ENCODE assay signal across 17 cellular contexts in genomic region chr16:24164402-24164801, GRCh38.
DNase-seq lines count a peak whose midpoint lies in the region; FAIRE-seq and TF ChIP-seq lines count a peak whose summit lies in the region.
"Had no signal": no experiment of that assay in that cellular context is flagged by ENCODE, and none has a peak within 500 bp of the region (broad histone marks: within the 10 kb centered on the region; RNA-seq: fewer than 3 reads in every experiment).

No MANE protein-coding gene starts in this region.

- H3K79me1 ChIP-seq in H9 (ENCODE audit: insufficient read depth, low read depth, low read length, poor library complexity, severe bottlenecking) (no peaks in the 10 kb centered on the region), H1 (ENCODE audit: low read depth, low read length) (no peaks in the 10 kb centered on the region)

- H3K4me1 ChIP-seq in H9 (ENCODE audit: insufficient read depth, low read length) (peaks cover 13% of the 10 kb centered on the region; the same call in 1 of the 2 replicates), H1 (replicated peaks in 1 of 4; ENCODE audit: control insufficient read depth in 3 of 4, insufficient read depth in 4 of 4, low read length in 3 of 4) (peaks cover 3 to 10% (median 6%) of the 10 kb centered on the region in 4 experiments; a peak in 4 of 7 replicates)

- H4K91ac ChIP-seq in H9 (ENCODE audit: insufficient read length, low read depth, low read length) (no peak overlapping the region), H1 (replicated peaks; ENCODE audit: insufficient read length, low read length) (no peak overlapping the region)

- H3K36me3 ChIP-seq in H1 (ENCODE audit: control insufficient read depth in 2 of 4, insufficient read depth in 4 of 4, low read length in 3 of 4): no peaks in the 10 kb centered on the region

- H3K23ac ChIP-seq in H9 (ENCODE audit: insufficient read length, low read depth, low read length) (no peak overlapping the region), H1 (ENCODE audit: insufficient read length) (no peak overlapping the region)

- H3K27me3 ChIP-seq in H9 (ENCODE audit: insufficient read depth, low read length): no peaks in the 10 kb centered on the region
- no peaks in the 10 kb centered on the region for H3K27me3 ChIP-seq in H1 (replicated peaks in 1 of 4; ENCODE audit: control insufficient read depth in 3 of 4, extremely low read depth in 1 of 4, insufficient read depth in 3 of 4, low read length in 3 of 4)
- H3K27me3 ChIP-seq: BLaER1 treated with 17β-estradiol and CSF1 and Interleukin-3, amounts not matched to agents 10 nM and 100 nM had no signal

- H3K4me1 Mint-ChIP-seq in H9: peaks cover 20 to 23% of the 10 kb centered on the region in 2 experiments

- TF ChIP-seq RAD21 in H1 (IDR thresholded peaks at IDR 0.05 in 1 of 2, conservative IDR thresholded peaks at IDR 0.05 in 1 of 2; ENCODE audit: low read depth in 2 of 2, low read length in 2 of 2): no peak

- no peaks in the 10 kb centered on the region for H4K20me1 ChIP-seq in H9 (ENCODE audit: control insufficient read depth, insufficient read depth, insufficient read length)
- H4K20me1 ChIP-seq in H1 (replicated peaks in 1 of 2; ENCODE audit: control insufficient read depth in 1 of 2, insufficient read depth in 2 of 2, low read length in 2 of 2): no peaks in the 10 kb centered on the region

- H2AK5ac ChIP-seq in H9 (ENCODE audit: insufficient read length, low read length) (no peak overlapping the region), H1 (ENCODE audit: low read depth, low read length) (no peak overlapping the region)

- no peak overlapping the region for H3K56ac ChIP-seq in H9 (ENCODE audit: insufficient read length, low read depth, low read length)
- no peak overlapping the region for H3K56ac ChIP-seq in H1 (replicated peaks; ENCODE audit: insufficient read length, low read depth, low read length)

- H3K9ac ChIP-seq in H9 (ENCODE audit: extremely low read depth, insufficient read length, low read length) (no peak overlapping the region), H1 (replicated peaks in 1 of 4; ENCODE audit: extremely low read depth in 1 of 4, low read depth in 3 of 4, low read length in 3 of 4) (no peak overlapping the region)
- H3K9ac ChIP-seq: BLaER1 treated with 17β-estradiol and CSF1 and Interleukin-3, amounts not matched to agents 10 nM and 100 nM; GM23248 had no signal

- H2AFZ ChIP-seq in H9 (ENCODE audit: low read length): no peak overlapping the region
- H2AFZ ChIP-seq in H1 (ENCODE audit: low read length): no peak overlapping the region
- H2AFZ ChIP-seq: GM23248 had no signal

- no peak overlapping the region for H2BK12ac ChIP-seq in H9 (ENCODE audit: insufficient read length, low read depth, low read length)
- no peak overlapping the region for H2BK12ac ChIP-seq in H1 (ENCODE audit: low read depth, low read length)

- H4K8ac ChIP-seq in H9 (replicated peaks; ENCODE audit: insufficient read length, low read depth, low read length): no peak overlapping the region
- no peak overlapping the region for H4K8ac ChIP-seq in H1 (ENCODE audit: extremely low read depth, insufficient read depth, low read length)

- H3K27ac ChIP-seq in H9 (ENCODE audit: insufficient read length, low read depth, low read length): no peak overlapping the region
- no peak overlapping the region for H3K27ac ChIP-seq in H1 (ENCODE audit: low read depth, low read length)
- H3K27ac ChIP-seq: BLaER1 treated with 17β-estradiol and CSF1 and Interleukin-3, amounts not matched to agents 10 nM and 100 nM; GM23248 had no signal

- H3K9me3 Mint-ChIP-seq in H9: no peaks in the 10 kb centered on the region
- H3K9me3 Mint-ChIP-seq: CD8-positive, alpha-beta T cell had no signal

- no peak overlapping the region for H2BK5ac ChIP-seq in H9 (ENCODE audit: insufficient read length, low read length)
- no peak overlapping the region for H2BK5ac ChIP-seq in H1 (ENCODE audit: low read depth, low read length)

- H3K27me3 Mint-ChIP-seq in H9 (ENCODE audit: low read depth): no peaks in the 10 kb centered on the region; the same call in none of the 2 replicates

- no peak overlapping the region for H2BK20ac ChIP-seq in H9 (ENCODE audit: low read depth, low read length, poor library complexity, severe bottlenecking)
- H2BK20ac ChIP-seq in H1 (ENCODE audit: low read length): no peak overlapping the region

- H3T11ph ChIP-seq in H9 (ENCODE audit: low read length): no peak overlapping the region

- no peak for TF ChIP-seq POLR2A in H1 (IDR thresholded peaks at IDR 0.05; ENCODE audit: control extremely low read depth in 1 of 2, low read depth in 2 of 2, low read length in 2 of 2)

- no peak overlapping the region for H3K4me3 ChIP-seq in H1 (ENCODE audit: extremely low read depth in 1 of 4, insufficient read depth in 2 of 4, low read depth in 3 of 4, low read length in 4 of 4)
- H3K4me3 ChIP-seq: BLaER1 treated with 17β-estradiol and CSF1 and Interleukin-3, amounts not matched to agents 10 nM and 100 nM; GM23248 had no signal

- H3K79me2 ChIP-seq in H9 (ENCODE audit: insufficient read depth, low read length) (no peaks in the 10 kb centered on the region), H1 (ENCODE audit: control insufficient read depth in 1 of 2, insufficient read depth in 2 of 2, low read length in 2 of 2) (no peaks in the 10 kb centered on the region)

- H4K5ac ChIP-seq in H9 (ENCODE audit: insufficient read length, low read depth, low read length) (no peak overlapping the region), H1 (ENCODE audit: insufficient read length, low read depth, low read length) (no peak overlapping the region)

- no CpG with 5 or more reads among the region's 8 CpGs for WGBS in H9 (ENCODE audit: extremely low coverage, insufficient read length, low lambda C conversion rate)
- 66% methylated on average over 8 of the region's 8 CpGs; no CpG with 5 or more reads in 1 of the 2 experiments for WGBS in H1 (ENCODE audit: extremely low coverage in 1 of 2, insufficient coverage in 1 of 2, insufficient read length in 1 of 2, insufficient replicate concordance in 2 of 2, low coverage in 1 of 2, low lambda C conversion rate in 2 of 2, missing lambda C conversion rate in 1 of 2), 2 experiments

- no peak overlapping the region for H3K18ac ChIP-seq in H9 (ENCODE audit: insufficient read length, low read depth, low read length)
- H3K18ac ChIP-seq in H1 (ENCODE audit: extremely low read depth, low read length): no peak overlapping the region

- CTCF ChIA-PET in H1 (lab: Charles Lee; ENCODE audit: partially characterized antibody): interaction anchor here (0.6 to 3.0 kb wide), 4 partner anchors 21 to 341 kb away, joined by 3 to 12 read pairs (median 4); no protein-coding TSS in a partner anchor

- H3K4me3 Mint-ChIP-seq in H9: no peak overlapping the region
- H3K4me3 Mint-ChIP-seq: CD8-positive, alpha-beta T cell had no signal

- H3K27ac Mint-ChIP-seq in H9: peak overlapping the region in 2 of 3 experiments; percentile 37 to 67; a peak in 2 of 7 replicates
- H3K27ac Mint-ChIP-seq: CD8-positive, alpha-beta T cell had no signal

- TF ChIP-seq CTCF in H9 (conservative IDR thresholded peaks at IDR 0.05) (no peak), H1 (IDR thresholded peaks at IDR 0.05; ENCODE audit: control extremely low read depth in 1 of 3, insufficient read depth in 1 of 3, low read depth in 1 of 3, low read length in 3 of 3) (no peak)

- TF ChIP-seq EP300 in H1 (IDR thresholded peaks at IDR 0.05; ENCODE audit: borderline replicate concordance in 1 of 2, low read depth in 2 of 2, low read length in 2 of 2): no peak

- FAIRE-seq in H1 (lab: Jason Lieb, UNC): no peak
- FAIRE-seq: A204.1, G401.6, GM12891, GM19239 had no signal

- H3K14ac ChIP-seq in H9 (ENCODE audit: insufficient read depth, low read length): no peak overlapping the region
- no peak overlapping the region for H3K14ac ChIP-seq in H1 (ENCODE audit: insufficient read length)

- no peak overlapping the region for H3K4me2 ChIP-seq in H9 (ENCODE audit: insufficient read depth, insufficient read length, low read length)
- peak overlapping the region; percentile 3 to 8; a peak in 1 of 4 replicates for H3K4me2 ChIP-seq in H1 (ENCODE audit: insufficient read depth in 1 of 2, low read depth in 2 of 2, low read length in 2 of 2)
- H3K4me2 ChIP-seq: BLaER1 treated with 17β-estradiol and CSF1 and Interleukin-3, amounts not matched to agents 10 nM and 100 nM had no signal

- H3K23me2 ChIP-seq in H9 (ENCODE audit: insufficient read length, low read depth, low read length, poor library complexity, severe bottlenecking) (no peaks in the 10 kb centered on the region), H1 (ENCODE audit: low read depth, low read length) (no peaks in the 10 kb centered on the region)

- H3K9me3 ChIP-seq in H9 (ENCODE audit: control insufficient read depth, low read depth, low read length) (no peaks in the 10 kb centered on the region), H1 (ENCODE audit: insufficient read depth in 2 of 2, low read depth in 1 of 2, low read length in 1 of 2) (no peaks in the 10 kb centered on the region)
- H3K9me3 ChIP-seq: BLaER1 treated with 17β-estradiol and CSF1 and Interleukin-3, amounts not matched to agents 10 nM and 100 nM had no signal

- no peak overlapping the region for H2BK15ac ChIP-seq in H9 (ENCODE audit: low read depth, low read length)
- H2BK15ac ChIP-seq in H1 (ENCODE audit: low read length): no peak overlapping the region

- H3K4ac ChIP-seq in H9 (ENCODE audit: low read depth, low read length): no peak overlapping the region
- H3K4ac ChIP-seq in H1 (replicated peaks; ENCODE audit: insufficient read length, low read depth, low read length): no peak overlapping the region

- DNase-seq in H9: no peak
- DNase-seq in H1 (ENCODE audit: low read depth in 1 of 2, low spot score in 2 of 2): no peak
- DNase-seq in retina: peak; percentile 74
- DNase-seq in stimulated activated CD4-positive, alpha-beta T cell treated with anti-CD3 and anti-CD28 coated beads, Interleukin-4, amount 100 ng/mL, for 24 hours: no peak
- no peak for DNase-seq in DMS114 treated with DMSO at 0.1 percent for 48 hours (lab: John Stamatoyannopoulos, UW; ENCODE audit: unreplicated experiment)
- DNase-seq in T-helper 9 cell: no peak
- DNase-seq in NCI-H1105 treated with DMSO at 0.1 percent for 48 hours (lab: John Stamatoyannopoulos, UW): no peak
- DNase-seq: ACHN; Calu3; CD8-positive, alpha-beta T cell; GM23248; KG1 had no signal

- H2BK120ac ChIP-seq in H9 (ENCODE audit: low read depth, low read length, poor library complexity, severe bottlenecking) (no peak overlapping the region), H1 (replicated peaks; ENCODE audit: low read depth, low read length) (no peak overlapping the region)

- 0 out of 7 replicates have a peak, but pooled peaks cover 0 to 2% (median 0%) of the 10 kb centered on the region in 3 experiments for H3K36me3 Mint-ChIP-seq in H9 (ENCODE audit: insufficient read depth in 1 of 3, low read depth in 3 of 3)

- POLR2A ChIA-PET in H1 (lab: Charles Lee; ENCODE audit: partially characterized antibody): interaction anchor here (0.9 to 2.0 kb wide), 4 partner anchors 9 to 65 kb away, joined by 3 to 7 read pairs (median 4); no protein-coding TSS in a partner anchor

TF ChIP-seq in H1, 55 proteins besides CTCF, POLR2A, EP300 and RAD21 (continues in another document):
- TF ChIP-seq CHD1 (IDR thresholded peaks at IDR 0.05; ENCODE audit: low read depth, low read length) (no peak), POLR2AphosphoS5 (IDR thresholded peaks at IDR 0.05; ENCODE audit: low read depth, low read length) (no peak), TCF12 (IDR thresholded peaks at IDR 0.05; ENCODE audit: low read depth, low read length) (no peak), POU5F1 (IDR thresholded peaks at IDR 0.05; ENCODE audit: low read depth, low read length) (no peak)
